20 cellular contexts compared by ENCODE assay signal in the genomic region with DNA sequence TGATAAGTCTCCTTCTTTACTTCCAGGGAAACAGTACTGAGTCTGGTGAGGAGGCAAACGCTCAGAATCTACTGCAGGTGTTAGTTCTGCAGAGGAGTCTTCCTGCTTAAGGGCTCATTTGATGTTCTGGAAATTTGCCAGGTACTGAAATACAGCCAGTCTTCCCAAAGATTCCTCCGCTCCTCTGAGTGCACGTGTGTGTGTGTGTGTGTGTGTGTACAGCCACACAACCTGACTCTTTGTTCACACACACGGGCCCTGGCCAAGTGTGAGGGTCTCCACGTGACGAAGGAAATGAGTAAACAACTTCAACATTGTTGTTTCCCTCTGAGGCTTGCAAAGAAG.
DNase-seq lines count a peak whose midpoint lies in the region; ATAC-seq, FAIRE-seq and TF ChIP-seq lines count a peak whose summit lies in the region.
"Had no signal": no experiment of that assay in that cellular context is flagged by ENCODE, and none has a peak within 500 bp of the region (broad histone marks: within the 10 kb centered on the region; RNA-seq: fewer than 3 reads in every experiment).

No MANE protein-coding gene starts in this region.

- ATAC-seq in HG02852 (IDR thresholded peaks at IDR 0.05; ENCODE audit: unreplicated experiment), result no peak
- ATAC-seq: activated CD4-positive, alpha-beta T cell treated with anti-CD3 and anti-CD28 coated beads for 36 hours; right cardiac atrium had no signal

- H3K4me3 ChIP-seq in cardiac muscle cell (no peak overlapping the region), right atrium auricular region (no peak overlapping the region), fibroblast of pulmonary artery (replicated peaks; ENCODE audit: low read depth, low read length) (no peak overlapping the region)

- H3K27me3 ChIP-seq in cardiac muscle cell (no peaks in the 10 kb centered on the region), right atrium auricular region (no peaks in the 10 kb centered on the region)
- H3K27me3 ChIP-seq: esophagus muscularis mucosa had no signal

- peak overlapping the region; percentile 21 for H3K27ac ChIP-seq in cardiac muscle cell
- H3K27ac ChIP-seq in right atrium auricular region, result no peak overlapping the region
- H3K27ac ChIP-seq: esophagus muscularis mucosa, KMS-11 had no signal

- H3K9me3 ChIP-seq in cardiac muscle cell (ENCODE audit: low read depth) (no peaks in the 10 kb centered on the region), right atrium auricular region (no peaks in the 10 kb centered on the region)
- H3K9me3 ChIP-seq: esophagus muscularis mucosa had no signal

- TF ChIP-seq CTCF in cardiac muscle cell (IDR thresholded peaks at IDR 0.05; ENCODE audit: low read depth, low read length) (no peak), right atrium auricular region (IDR thresholded peaks at IDR 0.05) (no peak), fibroblast of pulmonary artery (IDR thresholded peaks at IDR 0.05; ENCODE audit: low read length, missing control alignments) (no peak)

- H3K36me3 ChIP-seq in cardiac muscle cell (no peaks in the 10 kb centered on the region), right atrium auricular region (no peaks in the 10 kb centered on the region)
- H3K36me3 ChIP-seq: esophagus muscularis mucosa had no signal

- DNase-seq in cardiac muscle cell (ENCODE audit: low read depth in 1 of 2, low spot score in 1 of 2) (peak in 1 of 2 donors; percentile 43), right atrium auricular region (ENCODE audit: low spot score) (no peak), NCI-H69 (lab: John Stamatoyannopoulos, UW) (peak; percentile 20), fibroblast of pulmonary artery (ENCODE audit: low read depth) (peak; percentile 46), urothelium cell line (ENCODE audit: low spot score) (no peak), SIG-M5 (lab: John Stamatoyannopoulos, UW) (no peak), SIG-M5 treated with dmso at 0.1 percent for 504 hours (lab: John Stamatoyannopoulos, UW; ENCODE audit: unreplicated experiment) (no peak)
- DNase-seq: ACHN; activated CD4-positive, alpha-beta T cell treated with anti-CD3 and anti-CD28 coated beads for 36 hours; CD4-positive, CD25-positive, alpha-beta regulatory T cell; DMS53; effector memory CD4-positive, alpha-beta T cell; HFFc6; NCI-H1048; occipital lobe; right cardiac atrium; stimulated activated CD4-positive, alpha-beta T cell treated with anti-CD3 and anti-CD28 coated beads, Interleukin-15, amount 100 ng/mL, for 24 hours had no signal

- peak; percentile 68 for FAIRE-seq in urothelium cell line (lab: Jason Lieb, UNC)

- H3K4me1 ChIP-seq in cardiac muscle cell (ENCODE audit: low read depth) (no peaks in the 10 kb centered on the region), right atrium auricular region (peaks cover 0 to 8% of the 10 kb centered on the region in 2 donors)

Comparison
In these comparisons a context has a peak if more than half of its experiments do, and no peak if none do; other contexts are left out.
1. DNase-seq: peak in NCI-H69 (single experiment) and fibroblast of pulmonary artery (single experiment); none in right atrium auricular region (single experiment), urothelium cell line (single experiment), SIG-M5 (single experiment) and SIG-M5 treated with dmso at 0.1 percent for 504 hours (single experiment).